ENCODE assay signal across 8 cellular contexts in the genomic region with DNA sequence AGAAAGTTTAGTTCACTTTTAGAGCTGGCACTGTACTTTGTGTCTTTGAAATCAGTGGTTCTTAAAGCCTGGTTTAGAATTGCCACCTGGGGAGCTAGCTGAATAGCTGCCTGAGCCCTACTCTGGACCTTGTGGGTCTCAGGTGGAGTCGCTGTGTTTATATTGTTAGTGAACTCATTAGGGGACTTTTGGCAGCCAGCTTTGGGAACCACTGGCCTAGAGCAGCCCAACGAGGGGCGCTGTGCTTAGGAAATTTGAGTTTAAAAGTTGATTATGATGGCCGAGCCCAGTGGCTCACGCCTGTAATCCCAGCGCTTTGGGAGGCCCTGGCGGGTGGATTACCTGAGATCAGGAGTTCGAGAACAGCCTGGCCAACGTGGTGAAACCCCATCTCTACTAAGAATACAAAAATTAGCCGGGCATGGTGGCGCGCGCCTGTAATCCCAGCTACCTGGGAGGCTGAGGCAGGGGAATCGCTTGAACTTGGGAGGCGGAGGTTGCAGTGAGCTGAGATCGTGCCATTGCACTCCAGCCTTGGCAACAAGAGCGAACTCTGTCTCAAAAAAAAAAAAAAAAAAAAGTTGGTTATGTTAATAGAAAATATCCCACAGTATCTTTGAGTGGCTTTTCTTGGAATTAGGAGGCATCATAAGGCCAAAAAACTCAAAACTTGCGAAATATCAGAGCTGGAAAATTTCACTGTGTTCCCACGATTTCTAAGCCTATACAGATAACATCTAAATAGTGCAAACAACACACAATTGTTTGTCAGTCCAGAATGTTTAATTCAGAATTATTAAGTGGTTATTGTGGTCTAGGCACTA.
DNase-seq lines count a peak whose midpoint lies in the region; ATAC-seq lines count a peak whose summit lies in the region.

No MANE protein-coding gene starts in this region.

- peak overlapping the region; percentile 65 to 93 (median 77) for H3K4me2 ChIP-seq in BLaER1 treated with 17β-estradiol and CSF1 and Interleukin-3, amounts not matched to agents 10 nM and 100 nM

- DNase-seq in iPS-NIHi11 (ENCODE audit: low spot score) (peak; percentile 24), middle frontal gyrus (ENCODE audit: extremely low spot score, low spot score) (no peak), MV-4-11 (lab: John Stamatoyannopoulos, UW) (no peak)
- peak; percentile 17 for DNase-seq in stimulated activated naive CD4-positive, alpha-beta T cell treated with Interleukin-2 at 50 U/mL for 16 hours (lab: John Stamatoyannopoulos, UW)

- peaks cover 40% of the 10 kb centered on the region for H3K4me1 Mint-ChIP-seq in activated naive CD4-positive, alpha-beta T cell treated with anti-CD3 and anti-CD28 coated beads, Interleukin-2, amount 50 U/mL, for 24 hours

- peaks cover 0 to 5% (median 0%) of the 10 kb centered on the region in 11 experiments; a peak in 2 of 22 replicates for H3K36me3 ChIP-seq in BLaER1 treated with 17β-estradiol and CSF1 and Interleukin-3, amounts not matched to agents 10 nM and 100 nM

- peak overlapping the region; percentile 98 for H3K27ac Mint-ChIP-seq in activated naive CD4-positive, alpha-beta T cell treated with anti-CD3 and anti-CD28 coated beads, Interleukin-2, amount 50 U/mL, for 24 hours

- H3K36me3 Mint-ChIP-seq in activated naive CD4-positive, alpha-beta T cell treated with anti-CD3 and anti-CD28 coated beads, Interleukin-2, amount 50 U/mL, for 24 hours: peaks cover 4% of the 10 kb centered on the region

- no peaks in the 10 kb centered on the region; a peak in 1 of 22 replicates for H4K20me1 ChIP-seq in BLaER1 treated with 17β-estradiol and CSF1 and Interleukin-3, amounts not matched to agents 10 nM and 100 nM

- peak overlapping the region; percentile 93 for H3K4me3 Mint-ChIP-seq in activated naive CD4-positive, alpha-beta T cell treated with anti-CD3 and anti-CD28 coated beads, Interleukin-2, amount 50 U/mL, for 24 hours

- no peaks in the 10 kb centered on the region for H3K9me3 Mint-ChIP-seq in activated naive CD4-positive, alpha-beta T cell treated with anti-CD3 and anti-CD28 coated beads, Interleukin-2, amount 50 U/mL, for 24 hours

- peak overlapping the region; percentile 55 to 79 (median 69) for H3K4me3 ChIP-seq in BLaER1 treated with 17β-estradiol and CSF1 and Interleukin-3, amounts not matched to agents 10 nM and 100 nM

- peak overlapping the region; percentile 66 to 90 (median 84); a peak in 21 of 22 replicates for H3K27ac ChIP-seq in BLaER1 treated with 17β-estradiol and CSF1 and Interleukin-3, amounts not matched to agents 10 nM and 100 nM

- no peaks in the 10 kb centered on the region for H3K27me3 Mint-ChIP-seq in activated naive CD4-positive, alpha-beta T cell treated with anti-CD3 and anti-CD28 coated beads, Interleukin-2, amount 50 U/mL, for 24 hours

- ATAC-seq in GM19438 (IDR thresholded peaks at IDR 0.05; ENCODE audit: low read depth, unreplicated experiment) (peak; percentile 15), HG03469 (IDR thresholded peaks at IDR 0.05; ENCODE audit: unreplicated experiment) (peak; percentile 1)

- H3K4me1 ChIP-seq in BLaER1 treated with 17β-estradiol and CSF1 and Interleukin-3, amounts not matched to agents 10 nM and 100 nM: peaks cover 8 to 17% (median 12%) of the 10 kb centered on the region in 10 experiments; a peak in 8 of 20 replicates

- H3K9me3 ChIP-seq in BLaER1 treated with 17β-estradiol and CSF1 and Interleukin-3, amounts not matched to agents 10 nM and 100 nM (replicated peaks in 1 of 11): peaks cover 8 to 23% (median 14%) of the 10 kb centered on the region in 11 experiments; a peak in 18 of 22 replicates

- H3K27me3 ChIP-seq in BLaER1 treated with 17β-estradiol and CSF1 and Interleukin-3, amounts not matched to agents 10 nM and 100 nM: peaks cover 0 to 7% (median 0%) of the 10 kb centered on the region in 11 experiments; a peak in 3 of 22 replicates

- H3K9ac ChIP-seq in BLaER1 treated with 17β-estradiol and CSF1 and Interleukin-3, amounts not matched to agents 10 nM and 100 nM: peak overlapping the region; percentile 78 to 89 (median 82)

Comparison
In these comparisons a context has a peak if more than half of its experiments do, and no peak if none do; other contexts are left out.
1. DNase-seq: peak in iPS-NIHi11 (single experiment) and stimulated activated naive CD4-positive, alpha-beta T cell treated with Interleukin-2 at 50 U/mL for 16 hours (single experiment); none in middle frontal gyrus (single experiment) and MV-4-11 (single experiment).